In genomic region chr22:25777870-25778269, GRCh38 we compare ENCODE assay signal across 9 cellular contexts. TPM values are rescaled to one million over a fixed set of nuclear protein-coding genes. Genes with fewer than 3 reads are reported as not detected.
DNase-seq lines count a peak whose midpoint lies in the region; ATAC-seq, FAIRE-seq and TF ChIP-seq lines count a peak whose summit lies in the region.
"Had no signal": no experiment of that assay in that cellular context is flagged by ENCODE, and none has a peak within 500 bp of the region (broad histone marks: within the 10 kb centered on the region; RNA-seq: fewer than 3 reads in every experiment).

No MANE protein-coding gene starts in this region.

- no peak overlapping the region for H3K4me2 ChIP-seq in smooth muscle cell

- no peaks in the 10 kb centered on the region for H3K27me3 ChIP-seq in smooth muscle cell (ENCODE audit: low read depth)
- H3K27me3 ChIP-seq in esophagus squamous epithelium: peaks cover 0 to 15% (median 0%) of the 10 kb centered on the region in 4 donors

- H3K4me1 ChIP-seq in smooth muscle cell (ENCODE audit: low read depth) (no peaks in the 10 kb centered on the region), esophagus squamous epithelium (no peaks in the 10 kb centered on the region)

- 67% methylated on average over 8 of the region's 8 CpGs for WGBS in smooth muscle cell (ENCODE audit: low lambda C conversion rate)
- WGBS in esophagus squamous epithelium, 2 donors: 28 to 31% methylated on average over 8 of the region's 8 CpGs

- no peaks in the 10 kb centered on the region for H4K20me1 ChIP-seq in smooth muscle cell (ENCODE audit: low read depth)

- peak; percentile 27 for FAIRE-seq in GM12892 (lab: Jason Lieb, UNC)
- FAIRE-seq: endometrium had no signal

- no peak overlapping the region for H3K9ac ChIP-seq in smooth muscle cell (ENCODE audit: low read depth)

- TF ChIP-seq CTCF in smooth muscle cell (IDR thresholded peaks at IDR 0.05; ENCODE audit: borderline replicate concordance, insufficient read depth, poor library complexity, severe bottlenecking) (peak; percentile 22), esophagus squamous epithelium (IDR thresholded peaks at IDR 0.05) (peak in 1 of 6 experiments; percentile 30)

- intact Hi-C loops in esophagus squamous epithelium (cut with DNase I): no loop called here

- no peak for ATAC-seq in HG03045 (IDR thresholded peaks at IDR 0.05; ENCODE audit: unreplicated experiment)

- H3F3A ChIP-seq in smooth muscle cell (ENCODE audit: low read depth): no peaks in the 10 kb centered on the region

- DNase-seq in AG20443 (ENCODE audit: low spot score) (peak; percentile 71), GM12892 (ENCODE audit: insufficient read length) (no peak), NOMO-1 treated with DMSO at 0.1 percent for 48 hours (lab: John Stamatoyannopoulos, UW; ENCODE audit: unreplicated experiment) (peak; percentile 46), dermis microvascular lymphatic vessel endothelial cell (ENCODE audit: low read depth in 2 of 2) (peak; percentile 28 to 59), smooth muscle cell (lab: John Stamatoyannopoulos, UW; ENCODE audit: unreplicated experiment) (no peak), esophagus squamous epithelium (lab: John Stamatoyannopoulos, UW) (no peak)
- no peak for DNase-seq in activated CD4-positive, CD25-positive, alpha-beta regulatory T cell (lab: John Stamatoyannopoulos, UW)

- no peak overlapping the region for H3K4me3 ChIP-seq in smooth muscle cell
- no peak overlapping the region for H3K4me3 ChIP-seq in esophagus squamous epithelium

- H3K36me3 ChIP-seq in smooth muscle cell (ENCODE audit: low read depth) (no peaks in the 10 kb centered on the region), esophagus squamous epithelium (no peaks in the 10 kb centered on the region)

- no peak overlapping the region for H3K27ac ChIP-seq in smooth muscle cell (ENCODE audit: low read depth)
- no peak overlapping the region for H3K27ac ChIP-seq in esophagus squamous epithelium

- H3K79me2 ChIP-seq in smooth muscle cell (ENCODE audit: low read depth): no peaks in the 10 kb centered on the region

- no peaks in the 10 kb centered on the region for H3K9me3 ChIP-seq in smooth muscle cell (replicated peaks; ENCODE audit: low read depth)
- H3K9me3 ChIP-seq in esophagus squamous epithelium: no peaks in the 10 kb centered on the region

- TF ChIP-seq POLR2A in GM12892 (IDR thresholded peaks at IDR 0.05; ENCODE audit: low read depth, low read length): no peak
- no peak for TF ChIP-seq POLR2A in esophagus squamous epithelium (IDR thresholded peaks at IDR 0.05)

- no peak overlapping the region for H2AFZ ChIP-seq in smooth muscle cell (ENCODE audit: low read depth)

RNA-seq across cellular contexts. Expression of gene MYO18B, which starts 35.9 kb away (rescaled TPM):
- 3.7 TPM for polyA plus RNA-seq in GM12892 (2012; ENCODE audit: missing spikeins)
- total RNA-seq in dermis microvascular lymphatic vessel endothelial cell: under 0.01 TPM in 2 replicates
- 0.13 and 4.3 TPM in 2 replicates for total RNA-seq in smooth muscle cell
- polyA plus RNA-seq in smooth muscle cell: 1.2 TPM in 2 replicates
- 1 to 10 TPM in 1 of 4 donors, under 1 TPM in 3; 0.06 to 2.5 (median 0.17) TPM for total RNA-seq in esophagus squamous epithelium

Comparison
In these comparisons a context has a peak if more than half of its experiments do, and no peak if none do; other contexts are left out.
1. DNase-seq: peak in AG20443 (single experiment), NOMO-1 treated with DMSO at 0.1 percent for 48 hours (single experiment) and dermis microvascular lymphatic vessel endothelial cell (2 of 2); none in GM12892 (single experiment), smooth muscle cell (single experiment), activated CD4-positive, CD25-positive, alpha-beta regulatory T cell (0 of 4) and esophagus squamous epithelium (single experiment).